Comparison of ENCODE assay signal across 11 cellular contexts in the genomic region with DNA sequence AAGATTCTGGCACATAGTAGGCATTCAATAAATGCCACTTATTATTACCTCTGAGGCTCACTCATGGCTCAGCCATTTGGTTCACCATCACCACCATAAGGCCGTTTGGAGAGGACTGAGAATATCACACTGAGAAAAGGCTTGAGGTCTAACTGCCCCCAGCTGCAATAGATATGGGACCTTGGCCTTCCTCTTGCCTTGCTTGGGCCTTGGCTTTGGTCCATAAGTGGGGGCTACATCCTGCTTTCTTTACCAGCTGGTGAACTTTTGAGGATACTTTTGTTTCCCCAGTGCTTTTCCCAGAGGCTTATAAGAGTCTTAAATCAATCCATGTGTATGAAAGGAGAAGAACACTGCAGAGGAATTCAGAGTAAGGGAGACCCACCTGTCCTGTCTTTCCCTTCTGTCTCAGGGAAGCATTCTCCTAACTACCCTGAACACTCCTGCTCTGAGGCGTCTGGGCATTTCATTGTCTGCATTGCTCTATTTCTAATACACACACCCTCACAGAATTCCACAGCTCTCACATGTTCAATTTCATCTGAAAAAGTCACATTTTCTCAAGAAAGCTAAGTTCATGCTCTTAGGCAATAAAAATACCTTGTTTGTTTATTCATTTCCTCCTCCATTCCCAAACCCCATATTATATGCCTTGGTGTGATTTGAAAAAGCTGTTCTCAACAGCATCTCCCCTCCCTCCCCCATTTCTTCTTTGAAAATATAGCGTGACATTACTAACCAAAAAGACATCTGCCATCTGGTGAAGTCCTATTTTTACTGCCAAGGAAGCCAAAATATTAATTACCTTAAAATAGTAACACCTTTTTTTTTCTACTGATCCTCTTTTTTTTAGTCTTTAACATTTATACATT. TPM values are rescaled to one million over a fixed set of nuclear protein-coding genes. Genes with fewer than 3 reads are reported as not detected.
DNase-seq lines count a peak whose midpoint lies in the region; ATAC-seq and TF ChIP-seq lines count a peak whose summit lies in the region.
"Had no signal": no experiment of that assay in that cellular context is flagged by ENCODE, and none has a peak within 500 bp of the region (broad histone marks: within the 10 kb centered on the region; RNA-seq: fewer than 3 reads in every experiment).

No MANE protein-coding gene starts in this region.

- ATAC-seq in SK-N-SH treated with all-trans-retinoic acid at 6 μM for 48 hours (no peak), T-cell (replicated peaks in 1 of 4) (no peak)

- DNase-seq in GM10266 (ENCODE audit: extremely low spot score) (peak; percentile 45), H4 (ENCODE audit: low spot score) (peak; percentile 77), RPMI7951 (ENCODE audit: low read depth) (peak; percentile 92), GM13977 (ENCODE audit: low spot score) (no peak), T-cell (no peak)
- DNase-seq: activated naive CD4-positive, alpha-beta T cell treated with anti-CD3 and anti-CD28 coated beads for 36 hours; immature natural killer cell; naive B cell; NCI-H1436 had no signal

- peak overlapping the region in 2 of 3 experiments; percentile 19 to 50 for H3K4me3 Mint-ChIP-seq in nephron
- no peak overlapping the region for H3K4me3 Mint-ChIP-seq in T-cell
- H3K4me3 Mint-ChIP-seq: activated naive CD4-positive, alpha-beta T cell treated with anti-CD3 and anti-CD28 coated beads for 36 hours; immature natural killer cell; naive B cell had no signal

- CTCF ChIA-PET in T-cell (lab: Charles Lee), result no interaction called here

- POLR2A ChIA-PET in T-cell (lab: Charles Lee), result no interaction called here

- in situ Hi-C loops in GM13977 (cut with MboI; ENCODE audit: low pct_unique_long_range_greater_than_20kb, low sequenced_read_pairs, unreplicated experiment), result no loop called here

- H3K36me3 Mint-ChIP-seq in nephron (ENCODE audit: low read depth) (no peaks in the 10 kb centered on the region), T-cell (no peaks in the 10 kb centered on the region)
- H3K36me3 Mint-ChIP-seq: immature natural killer cell, naive B cell had no signal

- H3K27me3 Mint-ChIP-seq in nephron (ENCODE audit: low read depth) (no peaks in the 10 kb centered on the region), T-cell (no peaks in the 10 kb centered on the region)

- H3K27ac Mint-ChIP-seq in nephron, result peak overlapping the region; percentile 92 to 96 (median 94)
- H3K27ac Mint-ChIP-seq in T-cell, result no peak overlapping the region
- H3K27ac Mint-ChIP-seq: activated naive CD4-positive, alpha-beta T cell treated with anti-CD3 and anti-CD28 coated beads for 36 hours; immature natural killer cell; naive B cell had no signal

- H3K4me1 Mint-ChIP-seq in nephron (peaks cover 36% of the 10 kb centered on the region), T-cell (no peaks in the 10 kb centered on the region)
- H3K4me1 Mint-ChIP-seq: immature natural killer cell, naive B cell had no signal

- H3K9me3 Mint-ChIP-seq in nephron (no peaks in the 10 kb centered on the region), T-cell (no peaks in the 10 kb centered on the region)
- H3K9me3 Mint-ChIP-seq: activated naive CD4-positive, alpha-beta T cell treated with anti-CD3 and anti-CD28 coated beads for 36 hours had no signal

- no peak for TF ChIP-seq CTCF in GM10266 (IDR thresholded peaks at IDR 0.05; ENCODE audit: control insufficient read depth, insufficient read depth, low read depth, missing control alignments)
- TF ChIP-seq CTCF in nephron (IDR thresholded peaks at IDR 0.05; ENCODE audit: unreplicated experiment in 3 of 3), result no peak
- no peak for TF ChIP-seq CTCF in GM13977 (IDR thresholded peaks at IDR 0.05; ENCODE audit: extremely low read depth, insufficient read depth, missing control alignments)

TF ChIP-seq in SK-N-SH treated with all-trans-retinoic acid at 6 μM for 48 hours, 23 proteins besides CTCF, POLR2A, EP300 and RAD21:
- TF ChIP-seq CSDC2 (CRISPR knock-in tag; IDR thresholded peaks at IDR 0.05), result no peak
- no peak for TF ChIP-seq CSRNP3 (CRISPR knock-in tag; IDR thresholded peaks at IDR 0.05)
- no peak for TF ChIP-seq ZC3H10 (CRISPR knock-in tag; IDR thresholded peaks at IDR 0.05)
- no peak for TF ChIP-seq ISL1 (CRISPR knock-in tag; IDR thresholded peaks at IDR 0.05)
- TF ChIP-seq, protein P1, sequence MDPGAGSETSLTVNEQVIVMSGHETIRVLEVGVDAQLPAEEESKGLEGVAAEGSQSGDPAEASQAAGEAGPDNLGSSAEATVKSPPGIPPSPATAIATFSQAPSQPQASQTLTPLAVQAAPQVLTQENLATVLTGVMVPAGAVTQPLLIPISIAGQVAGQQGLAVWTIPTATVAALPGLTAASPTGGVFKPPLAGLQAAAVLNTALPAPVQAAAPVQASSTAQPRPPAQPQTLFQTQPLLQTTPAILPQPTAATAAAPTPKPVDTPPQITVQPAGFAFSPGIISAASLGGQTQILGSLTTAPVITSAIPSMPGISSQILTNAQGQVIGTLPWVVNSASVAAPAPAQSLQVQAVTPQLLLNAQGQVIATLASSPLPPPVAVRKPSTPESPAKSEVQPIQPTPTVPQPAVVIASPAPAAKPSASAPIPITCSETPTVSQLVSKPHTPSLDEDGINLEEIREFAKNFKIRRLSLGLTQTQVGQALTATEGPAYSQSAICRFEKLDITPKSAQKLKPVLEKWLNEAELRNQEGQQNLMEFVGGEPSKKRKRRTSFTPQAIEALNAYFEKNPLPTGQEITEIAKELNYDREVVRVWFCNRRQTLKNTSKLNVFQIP (CRISPR knock-in tag; IDR thresholded peaks at IDR 0.05; ENCODE audit: borderline replicate concordance, low read depth), result no peak
- no peak for TF ChIP-seq PPARA (CRISPR knock-in tag; IDR thresholded peaks at IDR 0.05; ENCODE audit: borderline replicate concordance)
- TF ChIP-seq, protein P2, sequence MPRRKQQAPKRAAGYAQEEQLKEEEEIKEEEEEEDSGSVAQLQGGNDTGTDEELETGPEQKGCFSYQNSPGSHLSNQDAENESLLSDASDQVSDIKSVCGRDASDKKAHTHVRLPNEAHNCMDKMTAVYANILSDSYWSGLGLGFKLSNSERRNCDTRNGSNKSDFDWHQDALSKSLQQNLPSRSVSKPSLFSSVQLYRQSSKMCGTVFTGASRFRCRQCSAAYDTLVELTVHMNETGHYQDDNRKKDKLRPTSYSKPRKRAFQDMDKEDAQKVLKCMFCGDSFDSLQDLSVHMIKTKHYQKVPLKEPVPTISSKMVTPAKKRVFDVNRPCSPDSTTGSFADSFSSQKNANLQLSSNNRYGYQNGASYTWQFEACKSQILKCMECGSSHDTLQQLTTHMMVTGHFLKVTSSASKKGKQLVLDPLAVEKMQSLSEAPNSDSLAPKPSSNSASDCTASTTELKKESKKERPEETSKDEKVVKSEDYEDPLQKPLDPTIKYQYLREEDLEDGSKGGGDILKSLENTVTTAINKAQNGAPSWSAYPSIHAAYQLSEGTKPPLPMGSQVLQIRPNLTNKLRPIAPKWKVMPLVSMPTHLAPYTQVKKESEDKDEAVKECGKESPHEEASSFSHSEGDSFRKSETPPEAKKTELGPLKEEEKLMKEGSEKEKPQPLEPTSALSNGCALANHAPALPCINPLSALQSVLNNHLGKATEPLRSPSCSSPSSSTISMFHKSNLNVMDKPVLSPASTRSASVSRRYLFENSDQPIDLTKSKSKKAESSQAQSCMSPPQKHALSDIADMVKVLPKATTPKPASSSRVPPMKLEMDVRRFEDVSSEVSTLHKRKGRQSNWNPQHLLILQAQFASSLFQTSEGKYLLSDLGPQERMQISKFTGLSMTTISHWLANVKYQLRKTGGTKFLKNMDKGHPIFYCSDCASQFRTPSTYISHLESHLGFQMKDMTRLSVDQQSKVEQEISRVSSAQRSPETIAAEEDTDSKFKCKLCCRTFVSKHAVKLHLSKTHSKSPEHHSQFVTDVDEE (CRISPR knock-in tag; IDR thresholded peaks at IDR 0.05), result no peak
- TF ChIP-seq RARB (CRISPR knock-in tag; IDR thresholded peaks at IDR 0.05), result no peak
- TF ChIP-seq ARNTL (CRISPR knock-in tag; IDR thresholded peaks at IDR 0.05; ENCODE audit: borderline replicate concordance, low read depth), result no peak
- TF ChIP-seq OSR1 (CRISPR knock-in tag; IDR thresholded peaks at IDR 0.05), result no peak
- no peak for TF ChIP-seq ZNF8 (CRISPR knock-in tag; IDR thresholded peaks at IDR 0.05)
- TF ChIP-seq SNAI2 (CRISPR knock-in tag; IDR thresholded peaks at IDR 0.05), result no peak
- TF ChIP-seq GLIS3 (CRISPR knock-in tag; IDR thresholded peaks at IDR 0.05), result no peak

RNA-seq across cellular contexts. Expression of gene KCNMB2, which starts 22.5 kb away (rescaled TPM):
- not detected in 2 replicates for total RNA-seq in H4 (2014; rRNA removed; shearing (Covaris generic))
- 23.0 and 27.4 TPM in 2 replicates for total RNA-seq in RPMI7951 (2014; rRNA removed; shearing (Covaris generic))
- total RNA-seq in T-cell, result not detected
- total RNA-seq: activated naive CD4-positive, alpha-beta T cell treated with anti-CD3 and anti-CD28 coated beads for 36 hours had no signal

Comparison
In these comparisons a context has a peak if more than half of its experiments do, and no peak if none do; other contexts are left out.
1. DNase-seq: peak in GM10266 (single experiment), H4 (single experiment) and RPMI7951 (single experiment); none in GM13977 (single experiment) and T-cell (0 of 34).
2. H3K27ac Mint-ChIP-seq: peak in nephron (3 of 3); none in T-cell (0 of 2).
3. H3K4me3 Mint-ChIP-seq: peak in nephron (2 of 3); none in T-cell (0 of 3).
4. RNA of gene KCNMB2, which starts 22.5 kb away (total RNA-seq): 23.0 to 27.4 TPM in RPMI7951; not detected in H4 and not detected in T-cell; every median in the first group is over 10 times any median in the second.